12 cellular contexts compared by ENCODE assay signal in genomic region chr3:77042892-77043291, GRCh38. TPM values are rescaled to one million over a fixed set of nuclear protein-coding genes. Genes with fewer than 3 reads are reported as not detected.
A peak's percentile ranks its signal among the peaks of the same experiment; 100 is the strongest.
DNase-seq lines count a peak whose midpoint lies in the region; ATAC-seq and TF ChIP-seq lines count a peak whose summit lies in the region.
"Had no signal": no experiment of that assay in that cellular context is flagged by ENCODE, and none has a peak within 500 bp of the region (broad histone marks: within the 10 kb centered on the region; RNA-seq: fewer than 3 reads in every experiment).

No MANE protein-coding gene starts in this region.

- H3K4me3 ChIP-seq in BJ (ENCODE audit: low read depth, low read length), result no peak overlapping the region
- H3K4me3 ChIP-seq in HUES6 (ENCODE audit: low read depth, low read length), result peak overlapping the region; percentile 73; the same call in 1 of the 2 replicates
- peak overlapping the region; percentile 54 for H3K4me3 ChIP-seq in lower lobe of right lung
- H3K4me3 ChIP-seq: suprapubic skin had no signal

- H3K4me3 Mint-ChIP-seq in brain, result peak overlapping the region; percentile 92 to 99 (median 95)

- H3K9ac ChIP-seq in HUES6 (ENCODE audit: low read length), result no peak overlapping the region

- H3K27ac ChIP-seq in HUES6 (ENCODE audit: low read depth, low read length) (no peak overlapping the region), lower lobe of right lung (no peak overlapping the region)
- H3K27ac ChIP-seq: suprapubic skin had no signal

- peaks cover 6% of the 10 kb centered on the region; the same call in 1 of the 2 replicates for H3K4me1 ChIP-seq in HUES6 (ENCODE audit: control insufficient read depth, insufficient read depth, low read length)
- peaks cover 5% of the 10 kb centered on the region for H3K4me1 ChIP-seq in lower lobe of right lung

- H3K27me3 ChIP-seq in BJ (ENCODE audit: control insufficient read depth, insufficient read depth, low read length) (peaks cover 16% of the 10 kb centered on the region), HUES6 (ENCODE audit: control insufficient read depth, insufficient read depth, low read length) (peaks cover 35% of the 10 kb centered on the region), lower lobe of right lung (ENCODE audit: low read depth) (peaks cover 23% of the 10 kb centered on the region)

- CTCF ChIA-PET in BJ (lab: Yijun Ruan, JAX), result no interaction called here

- H3K36me3 Mint-ChIP-seq in brain, result peaks cover 11% of the 10 kb centered on the region

- ATAC-seq in lower lobe of right lung, result no peak
- no peak for ATAC-seq in stimulated activated naive CD8-positive, alpha-beta T cell treated with anti-CD3 and anti-CD28 coated beads, Interleukin-15, Interleukin-2, amounts not matched to agents 100 U/mL and 50 U/mL, for 24 hours
- ATAC-seq: activated CD4-positive, CD25-positive, alpha-beta regulatory T cell treated with anti-CD3 and anti-CD28 coated beads, Interleukin-2, amount 50 U/mL, for 24 hours had no signal

- DNase-seq in BJ (ENCODE audit: low read depth) (no peak), lower lobe of right lung (no peak), GDM1 (lab: John Stamatoyannopoulos, UW) (no peak)
- DNase-seq in activated naive CD4-positive, alpha-beta T cell treated with anti-CD3 and anti-CD28 coated beads, Interleukin-2, amount 50 U/mL, for 16 hours, result no peak
- DNase-seq in stimulated activated naive CD8-positive, alpha-beta T cell treated with anti-CD3 and anti-CD28 coated beads, Interleukin-15, Interleukin-2, amounts not matched to agents 100 U/mL and 50 U/mL, for 24 hours, result no peak
- DNase-seq in stimulated activated CD4-positive, alpha-beta T cell treated with anti-CD3 and anti-CD28 coated beads, Interleukin-1b, Interleukin-23, amount 100 ng/mL, for 48 hours, result no peak
- DNase-seq: activated naive CD4-positive, alpha-beta T cell; stimulated activated CD4-positive, alpha-beta T cell treated with anti-CD3 and anti-CD28 coated beads, Interleukin-4, amount 100 ng/mL, for 24 hours had no signal

- intact Hi-C loops in lower lobe of right lung (cut with DNase I), result no loop called here

- H3K4me1 Mint-ChIP-seq in brain, result peaks cover 46% of the 10 kb centered on the region

- POLR2A ChIA-PET in BJ (lab: Charles Lee), result no interaction called here

- H3K9me3 ChIP-seq in HUES6 (ENCODE audit: control insufficient read depth, insufficient read depth, low read depth, low read length), result no peaks in the 10 kb centered on the region
- no peaks in the 10 kb centered on the region for H3K9me3 ChIP-seq in lower lobe of right lung
- H3K9me3 ChIP-seq: suprapubic skin had no signal

- peak; percentile 27; the same call in 1 of the 2 replicates for TF ChIP-seq CTCF in BJ (IDR thresholded peaks at IDR 0.05; ENCODE audit: insufficient read depth, low read depth, low read length)
- TF ChIP-seq CTCF in brain (conservative IDR thresholded peaks at IDR 0.05), result peak; percentile 47 to 71
- no peak for TF ChIP-seq CTCF in lower lobe of right lung (IDR thresholded peaks at IDR 0.05)

- peaks cover 0 to 6% (median 4%) of the 10 kb centered on the region in 5 experiments for H3K9me3 Mint-ChIP-seq in brain

- peaks cover 17% of the 10 kb centered on the region for H3K27me3 Mint-ChIP-seq in brain

- peak overlapping the region; percentile 85 to 98 (median 97) for H3K27ac Mint-ChIP-seq in brain

- H3K36me3 ChIP-seq in BJ (ENCODE audit: control insufficient read depth, insufficient read depth, low read length) (no peaks in the 10 kb centered on the region), HUES6 (ENCODE audit: control insufficient read depth, insufficient read depth, low read length) (no peaks in the 10 kb centered on the region), lower lobe of right lung (no peaks in the 10 kb centered on the region)
- H3K36me3 ChIP-seq: suprapubic skin had no signal

RNA-seq across cellular contexts. Expression of gene ROBO2, which starts 3.0 kb away (rescaled TPM):
- polyA plus RNA-seq in BJ (2011; rRNA removed) (0.93 and 1.6 TPM in 2 replicates), brain (ENCODE audit: insufficient read depth, low read depth, low replicate concordance) (3.8 TPM)
- 1.6 and 3.4 TPM in 2 replicates for polyA minus RNA-seq in BJ (2011; rRNA and poly(A)+ RNA removed)
- total RNA-seq in lower lobe of right lung, result 11.8 TPM
